18 cellular contexts compared by ENCODE assay signal in genomic region chr10:499991-500390, GRCh38.
"Had no signal": no experiment of that assay in that cellular context is flagged by ENCODE, and none has a peak within 500 bp of the region (broad histone marks: within the 10 kb centered on the region; RNA-seq: fewer than 3 reads in every experiment).

No MANE protein-coding gene starts in this region.

- H3K4me1 ChIP-seq: body of pancreas, right lobe of liver had no signal

- H3K27ac ChIP-seq: body of pancreas, neutrophil, right lobe of liver, thyroid gland, vagina had no signal

- H3K9me3 Mint-ChIP-seq: activated B cell treated with CpG ODN at 0.5 μM for 24 hours; activated CD8-positive, alpha-beta T cell treated with anti-CD3 and anti-CD28 coated beads for 36 hours; activated naive CD8-positive, alpha-beta T cell treated with anti-CD3 and anti-CD28 coated beads for 36 hours had no signal

- H3K36me3 ChIP-seq: neutrophil, right lobe of liver, stomach, thyroid gland, vagina had no signal

- H3K27me3 Mint-ChIP-seq: activated CD8-positive, alpha-beta T cell treated with anti-CD3 and anti-CD28 coated beads for 36 hours; progenitor cell of endocrine pancreas had no signal

- H3K4me3 Mint-ChIP-seq: activated B cell treated with CpG ODN at 0.5 μM for 24 hours; activated CD8-positive, alpha-beta T cell treated with anti-CD3 and anti-CD28 coated beads for 36 hours; activated naive CD8-positive, alpha-beta T cell treated with anti-CD3 and anti-CD28 coated beads for 36 hours had no signal

- H3K4me3 ChIP-seq: body of pancreas, right lobe of liver, stomach, thyroid gland, vagina had no signal

- H3K9me3 ChIP-seq: body of pancreas, neutrophil, right lobe of liver, stomach, thyroid gland, vagina had no signal

- DNase-seq: activated B cell treated with CpG ODN at 0.5 μM for 24 hours; activated CD4-positive, alpha-beta T cell treated with anti-CD3 and anti-CD28 coated beads for 48 hours; activated CD8-positive, alpha-beta memory T cell treated with anti-CD3 and anti-CD28 coated beads, Interleukin-2, amount 50 U/mL, for 4 hours; activated CD8-positive, alpha-beta T cell treated with anti-CD3 and anti-CD28 coated beads for 36 hours; activated naive CD8-positive, alpha-beta T cell treated with anti-CD3 and anti-CD28 coated beads for 36 hours; activated T-cell treated with anti-CD3 and anti-CD28 coated beads, Interleukin-2, amount 50 U/mL, for 48 hours; amygdala; body of pancreas; effector memory CD4-positive, alpha-beta T cell; foreskin melanocyte; naive thymus-derived CD4-positive, alpha-beta T cell; stomach; SW 1271; thyroid gland had no signal

- H3K36me3 Mint-ChIP-seq: activated naive CD8-positive, alpha-beta T cell treated with anti-CD3 and anti-CD28 coated beads for 36 hours; naive thymus-derived CD4-positive, alpha-beta T cell had no signal

- H3K27ac Mint-ChIP-seq: activated B cell treated with CpG ODN at 0.5 μM for 24 hours; activated CD8-positive, alpha-beta T cell treated with anti-CD3 and anti-CD28 coated beads for 36 hours; activated naive CD8-positive, alpha-beta T cell treated with anti-CD3 and anti-CD28 coated beads for 36 hours had no signal

- H3K27me3 ChIP-seq: body of pancreas, right lobe of liver, stomach, thyroid gland, vagina had no signal

- H3K4me1 Mint-ChIP-seq: activated B cell treated with CpG ODN at 0.5 μM for 24 hours had no signal
